In genomic region chr1:181090653-181091126, GRCh38 we compare ENCODE assay signal across 8 cellular contexts. TPM values are rescaled to one million over a fixed set of nuclear protein-coding genes. Genes with fewer than 3 reads are reported as not detected.
A peak's percentile ranks its signal among the peaks of the same experiment; 100 is the strongest.
DNase-seq lines count a peak whose midpoint lies in the region; ATAC-seq, FAIRE-seq and TF ChIP-seq lines count a peak whose summit lies in the region.

No MANE protein-coding gene starts in this region.

- DNase-seq in NCI-H510A treated with DMSO at 0.1 percent for 48 hours (lab: John Stamatoyannopoulos, UW) (peak; percentile 48), NCI-H510A (lab: John Stamatoyannopoulos, UW) (no peak), T-helper 22 cell (ENCODE audit: low read depth) (peak; percentile 22), H1 (ENCODE audit: low read depth in 1 of 2, low spot score in 2 of 2) (no peak), osteoblast (ENCODE audit: insufficient read length, low spot score, missing footprints) (no peak), A172 (ENCODE audit: low spot score) (no peak), NCI-H2196 treated with DMSO at 0.1 percent for 48 hours (lab: John Stamatoyannopoulos, UW; ENCODE audit: unreplicated experiment) (no peak)

- no peak overlapping the region for H2BK15ac ChIP-seq in H1 (ENCODE audit: low read length)

- CTCF ChIA-PET in H1 (lab: Charles Lee; ENCODE audit: partially characterized antibody) = interaction anchor here (0.7 to 12.3 kb wide), 8 partner anchors 9 to 52 kb away, joined by 3 to 115 read pairs (median 4); no protein-coding TSS in a partner anchor

- H3K27me3 ChIP-seq in H1 (replicated peaks in 1 of 4; ENCODE audit: control insufficient read depth in 3 of 4, extremely low read depth in 1 of 4, insufficient read depth in 3 of 4, low read length in 3 of 4) (peaks cover 0 to 31% (median 18%) of the 10 kb centered on the region in 4 experiments; a peak in 6 of 7 replicates), osteoblast (ENCODE audit: insufficient read depth, low read length) (no peaks in the 10 kb centered on the region)

- no peak for TF ChIP-seq EP300 in H1 (IDR thresholded peaks at IDR 0.05; ENCODE audit: borderline replicate concordance in 1 of 2, low read depth in 2 of 2, low read length in 2 of 2)

- H3K14ac ChIP-seq in H1 (ENCODE audit: insufficient read length) = no peak overlapping the region

- POLR2A ChIA-PET in H1 (lab: Charles Lee; ENCODE audit: partially characterized antibody) = interaction anchor here (0.5 to 9.4 kb wide), 18 partner anchors 10 to 192 kb away, joined by 3 to 253 read pairs (median 4); no protein-coding TSS in a partner anchor

- H3K23me2 ChIP-seq in H1 (ENCODE audit: low read depth, low read length) = peaks cover 19% of the 10 kb centered on the region

- no peak overlapping the region for H4K8ac ChIP-seq in H1 (ENCODE audit: extremely low read depth, insufficient read depth, low read length)

- no peak overlapping the region for H4K5ac ChIP-seq in H1 (ENCODE audit: insufficient read length, low read depth, low read length)

- H3K9me3 ChIP-seq in H1 (ENCODE audit: insufficient read depth in 2 of 2, low read depth in 1 of 2, low read length in 1 of 2) (no peaks in the 10 kb centered on the region), osteoblast (ENCODE audit: low read depth, low read length) (no peaks in the 10 kb centered on the region)

- H3K9ac ChIP-seq in H1 (replicated peaks in 1 of 4; ENCODE audit: extremely low read depth in 1 of 4, low read depth in 3 of 4, low read length in 3 of 4) = no peak overlapping the region

- FAIRE-seq in H1 (lab: Jason Lieb, UNC) = no peak

- H4K91ac ChIP-seq in H1 (replicated peaks; ENCODE audit: insufficient read length, low read length) = no peak overlapping the region

- TF ChIP-seq RAD21 in H1 (IDR thresholded peaks at IDR 0.05 in 1 of 2, conservative IDR thresholded peaks at IDR 0.05 in 1 of 2; ENCODE audit: low read depth in 2 of 2, low read length in 2 of 2) = no peak

- H2AFZ ChIP-seq in H1 (ENCODE audit: low read length) = no peak overlapping the region
- no peak overlapping the region for H2AFZ ChIP-seq in osteoblast (ENCODE audit: low read length)

- no peaks in the 10 kb centered on the region for H3K79me1 ChIP-seq in H1 (ENCODE audit: low read depth, low read length)

- H2BK12ac ChIP-seq in H1 (ENCODE audit: low read depth, low read length) = no peak overlapping the region

- peak overlapping the region; percentile 50 to 72 (median 63); a peak in 7 of 8 replicates for H3K4me3 ChIP-seq in H1 (ENCODE audit: extremely low read depth in 1 of 4, insufficient read depth in 2 of 4, low read depth in 3 of 4, low read length in 4 of 4)
- peak overlapping the region; percentile 92 for H3K4me3 ChIP-seq in osteoblast (ENCODE audit: insufficient read depth, low read length)

- H3K36me3 ChIP-seq in H1 (ENCODE audit: control insufficient read depth in 2 of 4, insufficient read depth in 4 of 4, low read length in 3 of 4) (no peaks in the 10 kb centered on the region), osteoblast (ENCODE audit: insufficient read depth, low read length) (peaks cover 23% of the 10 kb centered on the region)

- H3K27ac ChIP-seq in H1 (ENCODE audit: low read depth, low read length) (no peak overlapping the region), osteoblast (ENCODE audit: low read depth, low read length) (peak overlapping the region; percentile 73)

- no peak overlapping the region for H3K56ac ChIP-seq in H1 (replicated peaks; ENCODE audit: insufficient read length, low read depth, low read length)

- H2BK5ac ChIP-seq in H1 (ENCODE audit: low read depth, low read length) = no peak overlapping the region

- TF ChIP-seq POLR2A in H1 (IDR thresholded peaks at IDR 0.05; ENCODE audit: control extremely low read depth in 1 of 2, low read depth in 2 of 2, low read length in 2 of 2) = no peak

- ATAC-seq in GM18517 (IDR thresholded peaks at IDR 0.05; ENCODE audit: unreplicated experiment) = no peak

- WGBS in H1 (ENCODE audit: extremely low coverage in 1 of 2, insufficient coverage in 1 of 2, insufficient read length in 1 of 2, insufficient replicate concordance in 2 of 2, low coverage in 1 of 2, low lambda C conversion rate in 2 of 2, missing lambda C conversion rate in 1 of 2), 2 experiments = 42% methylated on average over 9 of the region's 9 CpGs; no CpG with 5 or more reads in 1 of the 2 experiments

- peak overlapping the region; percentile 80 to 91 for H3K4me2 ChIP-seq in H1 (ENCODE audit: insufficient read depth in 1 of 2, low read depth in 2 of 2, low read length in 2 of 2)
- peak overlapping the region; percentile 93 for H3K4me2 ChIP-seq in osteoblast (ENCODE audit: insufficient read depth, low read length)

- no peak overlapping the region for H3K18ac ChIP-seq in H1 (ENCODE audit: extremely low read depth, low read length)

- H3K23ac ChIP-seq in H1 (ENCODE audit: insufficient read length) = no peak overlapping the region

- H3K4ac ChIP-seq in H1 (replicated peaks; ENCODE audit: insufficient read length, low read depth, low read length) = no peak overlapping the region

- H4K20me1 ChIP-seq in H1 (replicated peaks in 1 of 2; ENCODE audit: control insufficient read depth in 1 of 2, insufficient read depth in 2 of 2, low read length in 2 of 2) (peaks cover 18 to 23% of the 10 kb centered on the region in 2 experiments), osteoblast (ENCODE audit: insufficient read depth, low read length) (peaks cover 47% of the 10 kb centered on the region)

- H2BK120ac ChIP-seq in H1 (replicated peaks; ENCODE audit: low read depth, low read length) = no peak overlapping the region

- TF ChIP-seq CTCF in H1 (IDR thresholded peaks at IDR 0.05; ENCODE audit: control extremely low read depth in 1 of 3, insufficient read depth in 1 of 3, low read depth in 1 of 3, low read length in 3 of 3) = no peak
- no peak for TF ChIP-seq CTCF in osteoblast (IDR thresholded peaks at IDR 0.05; ENCODE audit: extremely low read depth, low read depth, low read length)

- no peak overlapping the region for H2BK20ac ChIP-seq in H1 (ENCODE audit: low read length)

- H3K4me1 ChIP-seq in H1 (replicated peaks in 1 of 4; ENCODE audit: control insufficient read depth in 3 of 4, insufficient read depth in 4 of 4, low read length in 3 of 4) (peaks cover under 1 to 8% (median 3%) of the 10 kb centered on the region in 4 experiments; a peak in 3 of 7 replicates), osteoblast (ENCODE audit: insufficient read depth, low read length) (peaks cover 59% of the 10 kb centered on the region)

- H3K79me2 ChIP-seq in H1 (ENCODE audit: control insufficient read depth in 1 of 2, insufficient read depth in 2 of 2, low read length in 2 of 2) = peaks cover 0 to 32% of the 10 kb centered on the region in 2 experiments; a peak in 2 of 4 replicates
- H3K79me2 ChIP-seq in osteoblast (ENCODE audit: insufficient read depth, low read length) = peaks cover 52% of the 10 kb centered on the region

- H2AK5ac ChIP-seq in H1 (ENCODE audit: low read depth, low read length) = no peak overlapping the region

RNA-seq across cellular contexts. Expression of gene IER5, which starts 2.2 kb away (rescaled TPM):
- total RNA-seq in H1 (2021; fragmentation: NEBNext Ultra II Directional; extraction: Animal tissue kit (Norgen Biotek cat#: 25700)) = 7.1 and 7.7 TPM in 2 replicates
- polyA plus RNA-seq in H1 (2011; rRNA removed) = 3.5 and 4.3 TPM in 2 replicates
- 5.5 TPM for polyA plus RNA-seq in H1 (2011; cell fraction: cytosol; rRNA removed)
- 6.0 TPM for polyA plus RNA-seq in H1 (2011; cell fraction: nucleus; rRNA removed)
- polyA plus RNA-seq in H1 (2012, experiment 1 of 2) = 7.1 to 7.5 TPM (median 7.2 TPM) in 4 replicates
- 6.3 TPM for polyA plus RNA-seq in H1 (2012, experiment 2 of 2)
- polyA plus RNA-seq in H1 (2013, experiment 1 of 2) = 3.4 TPM
- polyA plus RNA-seq in H1 (2013, experiment 2 of 2) = 3.4 TPM
- 3.2 and 4.0 TPM in 2 replicates for polyA minus RNA-seq in H1 (2011; rRNA and poly(A)+ RNA removed)
- 6.9 TPM for polyA minus RNA-seq in H1 (2011; cell fraction: cytosol; rRNA and poly(A)+ RNA removed)
- 14.5 TPM for polyA minus RNA-seq in H1 (2011; cell fraction: nucleus; rRNA and poly(A)+ RNA removed)
- 16.2 and 17.4 TPM in 2 replicates for total RNA-seq in osteoblast
- 41.9 and 45.0 TPM in 2 replicates for total RNA-seq in A172 (2014; rRNA removed; shearing (Covaris generic))

RNA-seq across cellular contexts. Expression of gene MR1, which starts 56.9 kb away (rescaled TPM):
- 0.19 TPM in 1 of 2 replicates, not detected in the other for total RNA-seq in H1 (2021; fragmentation: NEBNext Ultra II Directional; extraction: Animal tissue kit (Norgen Biotek cat#: 25700))
- 0.09 and 0.14 TPM in 2 replicates for polyA plus RNA-seq in H1 (2011; rRNA removed)
- 0.19 TPM for polyA plus RNA-seq in H1 (2011; cell fraction: cytosol; rRNA removed)
- 0.04 TPM for polyA plus RNA-seq in H1 (2011; cell fraction: nucleus; rRNA removed)
- 0.07 to 0.41 TPM in 2 of 4 replicates, not detected in the others for polyA plus RNA-seq in H1 (2012, experiment 1 of 2)
- not detected for polyA plus RNA-seq in H1 (2012, experiment 2 of 2)
- polyA plus RNA-seq in H1 (2013, experiment 1 of 2) = 0.10 TPM
- 0.11 TPM for polyA plus RNA-seq in H1 (2013, experiment 2 of 2)
- 0.13 and 0.22 TPM in 2 replicates for polyA minus RNA-seq in H1 (2011; rRNA and poly(A)+ RNA removed)
- polyA minus RNA-seq in H1 (2011; cell fraction: cytosol; rRNA and poly(A)+ RNA removed) = not detected
- 0.40 TPM for polyA minus RNA-seq in H1 (2011; cell fraction: nucleus; rRNA and poly(A)+ RNA removed)
- total RNA-seq in osteoblast = 29.3 and 33.0 TPM in 2 replicates
- 19.6 and 21.1 TPM in 2 replicates for total RNA-seq in A172 (2014; rRNA removed; shearing (Covaris generic))

Comparison
In these comparisons a context has a peak if more than half of its experiments do, and no peak if none do; other contexts are left out.
1. DNase-seq: peak in NCI-H510A treated with DMSO at 0.1 percent for 48 hours (single experiment) and T-helper 22 cell (single experiment); none in NCI-H510A (single experiment), H1 (0 of 2), osteoblast (single experiment), A172 (single experiment) and NCI-H2196 treated with DMSO at 0.1 percent for 48 hours (single experiment).
2. RNA of gene MR1, which starts 56.9 kb away (total RNA-seq): 29.3 to 33.0 TPM in osteoblast and 19.6 to 21.1 TPM in A172; 0.19 TPM in H1; every median in the first group is over 10 times any median in the second.